ENCODE assay signal across 1 cellular context in genomic region chr12:57893460-57894353, GRCh38.
A peak's percentile ranks its signal among the peaks of the same experiment; 100 is the strongest.
TF ChIP-seq lines count a peak whose summit lies in the region.

No MANE protein-coding gene starts in this region.

TF ChIP-seq in H1, 55 proteins besides CTCF, POLR2A, EP300 and RAD21:
- TF ChIP-seq ASH2L (IDR thresholded peaks at IDR 0.05; ENCODE audit: low read length), result peak; percentile 92
- TF ChIP-seq TBP (IDR thresholded peaks at IDR 0.05; ENCODE audit: low read depth, low read length), result peak; percentile 22; the same call in 1 of the 2 replicates
- no peak for TF ChIP-seq TAF7 (optimal IDR thresholded peaks at IDR 0.05; ENCODE audit: borderline replicate concordance, low read depth, low read length)
- no peak for TF ChIP-seq ZNF274 (IDR thresholded peaks at IDR 0.05; ENCODE audit: borderline replicate concordance, extremely low read depth, low read length)
- no peak for TF ChIP-seq SAP30 (IDR thresholded peaks at IDR 0.05; ENCODE audit: insufficient read depth, insufficient replicate concordance, low read length)
- TF ChIP-seq EGR1 (IDR thresholded peaks at IDR 0.05; ENCODE audit: borderline replicate concordance, low read depth, low read length), result peak; percentile 30; the same call in 1 of the 2 replicates
- TF ChIP-seq RBBP5 (IDR thresholded peaks at IDR 0.05; ENCODE audit: borderline replicate concordance, low read depth, low read length), result peak; percentile 95
- TF ChIP-seq SP1 (IDR thresholded peaks at IDR 0.05; ENCODE audit: low read depth, low read length), result peak; percentile 44; the same call in 1 of the 2 replicates
- peak; percentile 34; the same call in 1 of the 2 replicates for TF ChIP-seq TAF1 (IDR thresholded peaks at IDR 0.05; ENCODE audit: low read depth, low read length)
